Comparison of ENCODE assay signal across 9 cellular contexts in the genomic region with DNA sequence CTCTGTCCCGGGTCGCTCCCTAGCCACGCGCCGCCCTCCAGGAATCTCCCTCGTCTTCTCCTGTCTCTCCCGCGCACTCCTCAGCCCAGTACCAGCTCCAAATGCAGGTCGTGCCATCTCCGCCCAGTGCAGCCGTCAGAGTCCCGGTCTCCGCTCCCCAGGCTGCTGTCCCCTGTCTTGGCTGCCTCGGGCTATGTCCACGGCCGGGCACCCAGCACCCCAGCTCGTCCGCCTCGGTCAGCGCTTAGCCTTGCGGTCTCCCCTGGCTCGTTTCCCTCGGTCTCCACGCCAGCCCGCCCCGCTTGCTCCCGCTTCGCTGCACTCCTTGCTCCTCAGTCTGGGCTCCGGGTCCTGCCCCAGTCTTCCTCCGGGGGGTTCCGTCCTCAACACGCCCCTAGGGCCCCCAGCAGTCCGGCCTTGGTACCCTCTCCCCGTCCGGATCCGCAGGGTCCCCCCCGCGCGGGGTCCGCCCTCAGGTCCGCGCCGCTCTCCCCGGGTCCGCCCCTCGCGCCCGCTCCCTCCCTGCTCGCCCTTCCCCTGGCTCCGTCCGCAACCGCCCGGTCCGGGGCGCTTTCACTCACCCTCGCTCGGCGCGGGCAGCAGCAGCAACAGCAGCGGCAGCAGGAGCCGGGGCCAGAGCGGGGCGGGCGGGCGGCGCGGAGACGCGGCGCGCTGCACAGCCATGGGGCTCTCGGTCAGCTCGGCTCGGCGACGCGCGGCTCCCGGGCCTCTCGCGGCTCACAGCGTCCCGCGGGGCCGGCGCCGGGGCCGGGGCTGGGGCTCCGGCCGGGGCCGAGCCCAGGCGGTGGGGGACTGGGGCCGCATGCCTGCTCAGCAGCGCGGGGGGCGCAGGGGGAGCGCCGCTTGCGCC. TPM values are rescaled to one million over a fixed set of nuclear protein-coding genes. Genes with fewer than 3 reads are reported as not detected.
DNase-seq lines count a peak whose midpoint lies in the region; TF ChIP-seq lines count a peak whose summit lies in the region.
"Had no signal": no experiment of that assay in that cellular context is flagged by ENCODE, and none has a peak within 500 bp of the region (broad histone marks: within the 10 kb centered on the region; RNA-seq: fewer than 3 reads in every experiment).

No MANE protein-coding gene starts in this region.

- intact Hi-C loops in breast epithelium (cut with DNase I; ENCODE audit: low total_unique reads): no loop called here

- H4K20me1 ChIP-seq in BLaER1 treated with 17β-estradiol and CSF1 and Interleukin-3, amounts not matched to agents 10 nM and 100 nM: peaks cover 0 to 38% (median 23%) of the 10 kb centered on the region in 11 experiments; a peak in 17 of 22 replicates

- no peak for DNase-seq in breast epithelium (ENCODE audit: low spot score in 2 of 2)
- DNase-seq in kidney epithelial cell (ENCODE audit: low read depth): no peak
- no peak for DNase-seq in NCI-H187 (lab: John Stamatoyannopoulos, UW)
- no peak for DNase-seq in OCI-M1 (lab: John Stamatoyannopoulos, UW)
- no peak for DNase-seq in NCI-H2107 treated with DMSO at 0.1 percent for 48 hours (lab: John Stamatoyannopoulos, UW; ENCODE audit: unreplicated experiment)

- H3K36me3 ChIP-seq in BLaER1 treated with 17β-estradiol and CSF1 and Interleukin-3, amounts not matched to agents 10 nM and 100 nM: no peaks in the 10 kb centered on the region
- H3K36me3 ChIP-seq in breast epithelium (no peaks in the 10 kb centered on the region), kidney epithelial cell (ENCODE audit: control insufficient read depth, insufficient read depth, low read length) (no peaks in the 10 kb centered on the region)

- H3K4me3 ChIP-seq in BLaER1 treated with 17β-estradiol and CSF1 and Interleukin-3, amounts not matched to agents 10 nM and 100 nM: peak overlapping the region; percentile 61 to 74 (median 66)
- H3K4me3 ChIP-seq in breast epithelium (peak overlapping the region; percentile 53 to 89 (median 60)), kidney epithelial cell (ENCODE audit: low read depth, low read length) (peak overlapping the region; percentile 39)

- H3K4me1 ChIP-seq in BLaER1 treated with 17β-estradiol and CSF1 and Interleukin-3, amounts not matched to agents 10 nM and 100 nM: peaks cover 21 to 33% (median 28%) of the 10 kb centered on the region in 10 experiments
- peaks cover 0 to 3% of the 10 kb centered on the region in 2 donors for H3K4me1 ChIP-seq in breast epithelium

- peaks cover 0 to 3% (median 0%) of the 10 kb centered on the region in 3 donors for H3K9me3 Mint-ChIP-seq in IgD-negative memory B cell
- H3K9me3 Mint-ChIP-seq in stimulated activated naive CD8-positive, alpha-beta T cell treated with anti-CD3 and anti-CD28 coated beads, Interleukin-15, Interleukin-2, amounts not matched to agents 100 ng/mL and 50 ng/mL, for 24 hours: no peaks in the 10 kb centered on the region

- peak overlapping the region; percentile 69 to 88 (median 80) for H3K4me3 Mint-ChIP-seq in IgD-negative memory B cell
- H3K4me3 Mint-ChIP-seq in stimulated activated naive CD8-positive, alpha-beta T cell treated with anti-CD3 and anti-CD28 coated beads, Interleukin-15, Interleukin-2, amounts not matched to agents 100 ng/mL and 50 ng/mL, for 24 hours: peak overlapping the region; percentile 74

- H3K4me2 ChIP-seq in BLaER1 treated with 17β-estradiol and CSF1 and Interleukin-3, amounts not matched to agents 10 nM and 100 nM: peak overlapping the region; percentile 98 to 100 (median 100)

- no peak overlapping the region for H3K27ac Mint-ChIP-seq in IgD-negative memory B cell
- H3K27ac Mint-ChIP-seq in stimulated activated naive CD8-positive, alpha-beta T cell treated with anti-CD3 and anti-CD28 coated beads, Interleukin-15, Interleukin-2, amounts not matched to agents 100 ng/mL and 50 ng/mL, for 24 hours: no peak overlapping the region

- H3K4me1 Mint-ChIP-seq in IgD-negative memory B cell: peaks cover 6 to 9% (median 7%) of the 10 kb centered on the region in 3 donors
- peaks cover 14% of the 10 kb centered on the region for H3K4me1 Mint-ChIP-seq in stimulated activated naive CD8-positive, alpha-beta T cell treated with anti-CD3 and anti-CD28 coated beads, Interleukin-15, Interleukin-2, amounts not matched to agents 100 ng/mL and 50 ng/mL, for 24 hours (ENCODE audit: low read depth)

- peaks cover 48% of the 10 kb centered on the region for H3K27me3 Mint-ChIP-seq in IgD-negative memory B cell
- H3K27me3 Mint-ChIP-seq in stimulated activated naive CD8-positive, alpha-beta T cell treated with anti-CD3 and anti-CD28 coated beads, Interleukin-15, Interleukin-2, amounts not matched to agents 100 ng/mL and 50 ng/mL, for 24 hours: peaks cover 72% of the 10 kb centered on the region

- no peak overlapping the region for H3K27ac ChIP-seq in BLaER1 treated with 17β-estradiol and CSF1 and Interleukin-3, amounts not matched to agents 10 nM and 100 nM
- no peak overlapping the region for H3K27ac ChIP-seq in breast epithelium

- H3K27me3 ChIP-seq in BLaER1 treated with 17β-estradiol and CSF1 and Interleukin-3, amounts not matched to agents 10 nM and 100 nM: peaks cover 82 to 98% (median 87%) of the 10 kb centered on the region in 11 experiments
- H3K27me3 ChIP-seq in breast epithelium (peaks cover 0 to 25% of the 10 kb centered on the region in 2 donors), kidney epithelial cell (ENCODE audit: control insufficient read depth, insufficient read depth, low read length) (peaks cover 32% of the 10 kb centered on the region)

- TF ChIP-seq CTCF in breast epithelium (IDR thresholded peaks at IDR 0.05): no peak
- no peak for TF ChIP-seq CTCF in kidney epithelial cell (IDR thresholded peaks at IDR 0.05; ENCODE audit: insufficient read depth, low read length, poor library complexity, severe bottlenecking)

- H3K9ac ChIP-seq in BLaER1 treated with 17β-estradiol and CSF1 and Interleukin-3, amounts not matched to agents 10 nM and 100 nM: peak overlapping the region; percentile 10 to 71 (median 52); a peak in 19 of 22 replicates

- H3K9me3 ChIP-seq in BLaER1 treated with 17β-estradiol and CSF1 and Interleukin-3, amounts not matched to agents 10 nM and 100 nM (replicated peaks in 1 of 11): no peaks in the 10 kb centered on the region
- H3K9me3 ChIP-seq in breast epithelium: no peaks in the 10 kb centered on the region

- no peak for TF ChIP-seq POLR2A in breast epithelium (IDR thresholded peaks at IDR 0.05)

- H3K36me3 Mint-ChIP-seq in IgD-negative memory B cell: no peaks in the 10 kb centered on the region
- H3K36me3 Mint-ChIP-seq in stimulated activated naive CD8-positive, alpha-beta T cell treated with anti-CD3 and anti-CD28 coated beads, Interleukin-15, Interleukin-2, amounts not matched to agents 100 ng/mL and 50 ng/mL, for 24 hours (ENCODE audit: low read depth): no peaks in the 10 kb centered on the region

RNA-seq across cellular contexts. Expression of gene IGDCC3, which starts 0.5 kb away (rescaled TPM):
- polyA plus RNA-seq in IgD-negative memory B cell: not detected
- 1 to 10 TPM in 1 of 3 donors, under 1 TPM in 1, not detected in 1; 0.33 to 1.8 TPM for total RNA-seq in breast epithelium
- total RNA-seq in kidney epithelial cell: 0.13 and 0.27 TPM in 2 replicates
- total RNA-seq: pulmonary artery endothelial cell had no signal

RNA-seq across cellular contexts. Expression of gene IGDCC4, which starts 45.4 kb away (rescaled TPM):
- polyA plus RNA-seq in IgD-negative memory B cell: not detected
- under 1 TPM; 0.66 to 0.88 (median 0.80) TPM for total RNA-seq in breast epithelium
- total RNA-seq in kidney epithelial cell: 16.5 and 18.1 TPM in 2 replicates
